ENCODE assay signal across 8 cellular contexts in genomic region chr9:35477211-35477855, GRCh38. TPM values are rescaled to one million over a fixed set of nuclear protein-coding genes. Genes with fewer than 3 reads are reported as not detected.
A peak's percentile ranks its signal among the peaks of the same experiment; 100 is the strongest.
DNase-seq lines count a peak whose midpoint lies in the region; ATAC-seq and TF ChIP-seq lines count a peak whose summit lies in the region.
"Not testable (repeated sequence)": the region's sequence is repeated elsewhere in the genome, so short reads cannot be mapped to it uniquely, and the experiment has no call there.

No MANE protein-coding gene starts in this region.

- not testable (repeated sequence) for H3K4me1 Mint-ChIP-seq in naive thymus-derived CD8-positive, alpha-beta T cell

- H3K27ac ChIP-seq in thyroid gland, result not testable (repeated sequence)

- H3K36me3 Mint-ChIP-seq in naive thymus-derived CD8-positive, alpha-beta T cell, result not testable (repeated sequence)

- 22 to 29% methylated on average over 5 of the region's 5 CpGs for WGBS in thyroid gland, 2 donors

- H3K27ac Mint-ChIP-seq in naive thymus-derived CD8-positive, alpha-beta T cell, result not testable (repeated sequence)

- H3K4me3 Mint-ChIP-seq in naive thymus-derived CD8-positive, alpha-beta T cell, result not testable (repeated sequence)

- H3K9me3 Mint-ChIP-seq in naive thymus-derived CD8-positive, alpha-beta T cell, result not testable (repeated sequence)

- H3K4me3 ChIP-seq in astrocyte of the spinal cord (ENCODE audit: low read depth, low read length); thyroid gland (replicated peaks in 1 of 3): not testable (repeated sequence)

- DNase-seq in DMS53 (lab: John Stamatoyannopoulos, UW), result peak; percentile 84
- DNase-seq in NCI-H2107 (lab: John Stamatoyannopoulos, UW), result peak; percentile 6
- DNase-seq in astrocyte of the spinal cord (ENCODE audit: low read depth, low spot score), result peak; percentile 87
- DNase-seq in glomerular visceral epithelial cell (ENCODE audit: extremely low spot score), result peak; percentile 80
- peak in 3 of 10 donors; percentile 27 to 33 (median 28) for DNase-seq in naive thymus-derived CD8-positive, alpha-beta T cell
- DNase-seq in thyroid gland, result peak; percentile 65 to 71

- in situ Hi-C loops in astrocyte of the spinal cord (cut with HindIII; ENCODE audit: low sequenced_read_pairs), result not testable (repeated sequence)

- H3K4me1 ChIP-seq in thyroid gland, result not testable (repeated sequence)

- not testable (repeated sequence) for TF ChIP-seq POLR2A in thyroid gland (IDR thresholded peaks at IDR 0.05)

- H3K27me3 ChIP-seq in thyroid gland, result not testable (repeated sequence)

- not testable (repeated sequence) for H3K36me3 ChIP-seq in thyroid gland

- not testable (repeated sequence) for H3K9me3 ChIP-seq in thyroid gland

- peaks cover 10 to 34% (median 24%) of the 10 kb centered on the region in 5 donors for H3K27me3 Mint-ChIP-seq in naive thymus-derived CD8-positive, alpha-beta T cell

- intact Hi-C loops in thyroid gland (cut with DNase I), result loop anchor here (5.0 to 10.0 kb wide), 2 partner anchors 360 to 573 kb away; partner anchors contain the start of gene ATOSB

- ATAC-seq in HG02623 (IDR thresholded peaks at IDR 0.05; ENCODE audit: unreplicated experiment) (peak; percentile 47), SK-N-SH treated with all-trans-retinoic acid at 6 μM for 48 hours (peak; percentile 99)
- ATAC-seq in naive thymus-derived CD8-positive, alpha-beta T cell, result peak; percentile 54 to 72

- TF ChIP-seq CTCF in astrocyte of the spinal cord (IDR thresholded peaks at IDR 0.05; ENCODE audit: low read depth, low read length) (peak; percentile 86), thyroid gland (IDR thresholded peaks at IDR 0.05) (peak; percentile 44 to 94 (median 86))

- POLR2A ChIA-PET in naive thymus-derived CD8-positive, alpha-beta T cell (lab: Charles Lee), result not testable (repeated sequence)

RNA-seq across cellular contexts. Expression of gene RUSC2, which starts 12.6 kb away (rescaled TPM):
- 1 to 10 TPM in 1 of 2 experiments, under 1 TPM in 1; 0.86 to 1.5 TPM for total RNA-seq in naive thymus-derived CD8-positive, alpha-beta T cell
- under 1 TPM in 1 of 3 donors, not detected in 2; 0.05 TPM for polyA plus RNA-seq in naive thymus-derived CD8-positive, alpha-beta T cell
- 10 to 100 TPM; 15.2 to 28.2 (median 26.4) TPM for total RNA-seq in thyroid gland

Comparison
In these comparisons a context has a peak if more than half of its experiments do, and no peak if none do; other contexts are left out.
1. ATAC-seq: peak in every context shown above with its lines; median percentile 99 in SK-N-SH treated with all-trans-retinoic acid at 6 μM for 48 hours; 63 in naive thymus-derived CD8-positive, alpha-beta T cell; 47 in HG02623.
2. RNA of gene RUSC2, which starts 12.6 kb away (total RNA-seq): 15.2 to 28.2 TPM in thyroid gland; 0.86 to 1.5 TPM in naive thymus-derived CD8-positive, alpha-beta T cell; every median in the first group is over 4 times any median in the second.